Comparison of ENCODE assay signal across 9 cellular contexts in the genomic region with DNA sequence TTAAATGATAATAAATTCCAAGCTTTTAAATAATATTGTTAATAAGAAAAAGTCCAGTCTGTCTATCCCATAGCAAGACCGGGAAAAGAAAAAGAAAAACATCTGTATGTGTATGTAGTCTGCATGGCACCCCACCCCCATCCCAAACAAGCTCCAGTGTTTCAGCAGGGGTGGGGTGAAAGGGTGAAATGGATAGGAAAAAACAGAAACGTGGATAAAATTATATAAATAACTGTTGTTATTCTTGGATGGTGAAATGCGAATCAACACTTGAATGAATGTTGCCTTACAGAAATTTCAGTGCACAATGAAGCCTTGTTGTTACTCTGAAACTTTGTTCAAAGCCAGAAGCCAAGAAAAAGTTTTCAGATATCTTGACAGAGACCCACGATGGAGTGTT. TPM values are rescaled to one million over a fixed set of nuclear protein-coding genes. Genes with fewer than 3 reads are reported as not detected.
"Had no signal": no experiment of that assay in that cellular context is flagged by ENCODE, and none has a peak within 500 bp of the region (broad histone marks: within the 10 kb centered on the region; RNA-seq: fewer than 3 reads in every experiment).

No MANE protein-coding gene starts in this region.

- ATAC-seq: GM23338, HepG2 had no signal

- FAIRE-seq: H1, H54, HepG2 had no signal

- H2AFZ ChIP-seq: GM23338 had no signal

- H3K4me3 ChIP-seq: GM23338 had no signal

- H3K4me2 ChIP-seq: GM23338 had no signal

- H3K27ac ChIP-seq: HL-60 had no signal

- DNase-seq: H9, HCEC 1CT, KBM-7 had no signal

RNA-seq across cellular contexts. Expression of gene HAO1, which starts 31.4 kb away (rescaled TPM):
- total RNA-seq: GM23338, H1, H9, HepG2 had no signal
- polyA plus RNA-seq: GM23338, H1, IgD-negative memory B cell had no signal
